In the genomic region with DNA sequence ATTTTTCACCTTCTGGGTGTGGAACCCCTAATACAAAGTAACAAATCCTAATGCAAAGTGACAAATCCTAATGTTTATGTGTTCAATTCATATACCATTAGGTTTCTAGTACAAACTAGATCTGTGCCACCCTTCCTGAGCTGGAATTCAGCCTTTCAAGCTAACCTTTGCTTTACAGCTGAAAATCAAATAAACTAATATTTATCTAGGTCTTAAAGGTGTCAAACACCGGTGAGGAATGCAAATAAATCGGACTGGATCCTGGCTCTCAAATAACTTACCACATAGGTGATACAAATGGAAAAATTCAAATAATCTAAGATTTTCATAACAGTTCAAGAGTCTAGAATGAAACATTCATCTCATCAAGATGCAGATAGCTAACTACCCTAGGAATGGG, we compare ENCODE assay signal across 1 cellular context.
A peak's percentile ranks its signal among the peaks of the same experiment; 100 is the strongest.
TF ChIP-seq lines count a peak whose summit lies in the region.

No MANE protein-coding gene starts in this region.

TF ChIP-seq in HepG2, 621 proteins besides CTCF, POLR2A, EP300 and RAD21 (continued from another document and continues in another):
- TF ChIP-seq, protein P1, sequence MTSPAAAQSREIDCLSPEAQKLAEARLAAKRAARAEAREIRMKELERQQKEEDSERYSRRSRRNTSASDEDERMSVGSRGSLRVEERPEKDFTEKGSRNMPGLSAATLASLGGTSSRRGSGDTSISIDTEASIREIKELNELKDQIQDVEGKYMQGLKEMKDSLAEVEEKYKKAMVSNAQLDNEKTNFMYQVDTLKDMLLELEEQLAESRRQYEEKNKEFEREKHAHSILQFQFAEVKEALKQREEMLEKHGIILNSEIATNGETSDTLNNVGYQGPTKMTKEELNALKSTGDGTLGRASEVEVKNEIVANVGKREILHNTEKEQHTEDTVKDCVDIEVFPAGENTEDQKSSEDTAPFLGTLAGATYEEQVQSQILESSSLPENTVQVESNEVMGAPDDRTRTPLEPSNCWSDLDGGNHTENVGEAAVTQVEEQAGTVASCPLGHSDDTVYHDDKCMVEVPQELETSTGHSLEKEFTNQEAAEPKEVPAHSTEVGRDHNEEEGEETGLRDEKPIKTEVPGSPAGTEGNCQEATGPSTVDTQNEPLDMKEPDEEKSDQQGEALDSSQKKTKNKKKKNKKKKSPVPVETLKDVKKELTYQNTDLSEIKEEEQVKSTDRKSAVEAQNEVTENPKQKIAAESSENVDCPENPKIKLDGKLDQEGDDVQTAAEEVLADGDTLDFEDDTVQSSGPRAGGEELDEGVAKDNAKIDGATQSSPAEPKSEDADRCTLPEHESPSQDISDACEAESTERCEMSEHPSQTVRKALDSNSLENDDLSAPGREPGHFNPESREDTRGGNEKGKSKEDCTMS (CRISPR knock-in tag; conservative IDR thresholded peaks at IDR 0.05): no peak
- TF ChIP-seq HMG20A (CRISPR knock-in tag; IDR thresholded peaks at IDR 0.05; ENCODE audit: borderline replicate concordance) (peak; percentile 70; the same call in 1 of the 2 replicates), E2F5 (CRISPR knock-in tag; conservative IDR thresholded peaks at IDR 0.05) (no peak), FOXA3 (CRISPR knock-in tag; IDR thresholded peaks at IDR 0.05) (peak; percentile 67), ZFP62 (CRISPR knock-in tag; IDR thresholded peaks at IDR 0.05) (no peak), TP53 (CRISPR knock-in tag; conservative IDR thresholded peaks at IDR 0.05) (no peak), SRSF9 (IDR thresholded peaks at IDR 0.05; ENCODE audit: borderline replicate concordance, insufficient read depth, low read depth, low read length, poor library complexity, severe bottlenecking) (no peak), PAWR (CRISPR knock-in tag; IDR thresholded peaks at IDR 0.05; ENCODE audit: borderline replicate concordance) (no peak), ZNF766 (CRISPR knock-in tag; IDR thresholded peaks at IDR 0.05; ENCODE audit: borderline replicate concordance) (no peak), SOX5 (CRISPR knock-in tag; IDR thresholded peaks at IDR 0.05; ENCODE audit: borderline replicate concordance) (peak; percentile 51; the same call in 1 of the 2 replicates), ZNF737 (CRISPR knock-in tag; IDR thresholded peaks at IDR 0.05; ENCODE audit: borderline replicate concordance) (no peak), FOXC1 (CRISPR knock-in tag; IDR thresholded peaks at IDR 0.05; ENCODE audit: borderline replicate concordance) (no peak), SAP130 (CRISPR knock-in tag; IDR thresholded peaks at IDR 0.05; ENCODE audit: low read depth) (peak; percentile 59), ZNF33B (CRISPR knock-in tag; IDR thresholded peaks at IDR 0.05) (no peak), ADNP (CRISPR knock-in tag; IDR thresholded peaks at IDR 0.05) (no peak), ZNF546 (CRISPR knock-in tag; conservative IDR thresholded peaks at IDR 0.05) (no peak), CREM (IDR thresholded peaks at IDR 0.05) (peak; percentile 22; the same call in 1 of the 2 replicates), CREM (CRISPR knock-in tag; IDR thresholded peaks at IDR 0.05) (no peak), SNAPC2 (CRISPR knock-in tag; IDR thresholded peaks at IDR 0.05) (no peak), CEBPB (IDR thresholded peaks at IDR 0.05; ENCODE audit: borderline replicate concordance, low read depth, low read length) (no peak), ZSCAN5A (CRISPR knock-in tag; IDR thresholded peaks at IDR 0.05; ENCODE audit: borderline replicate concordance) (0 out of 2 replicates have a peak, but pooled peaks have one; percentile 17), PAF1 (CRISPR knock-in tag; IDR thresholded peaks at IDR 0.05) (no peak), MAFF (IDR thresholded peaks at IDR 0.05; ENCODE audit: low read depth, low read length) (no peak), CERS6 (CRISPR knock-in tag; IDR thresholded peaks at IDR 0.05) (no peak), ISX (CRISPR knock-in tag; conservative IDR thresholded peaks at IDR 0.05) (no peak), HOXA7 (CRISPR knock-in tag; IDR thresholded peaks at IDR 0.05) (no peak), MAF1 (CRISPR knock-in tag; IDR thresholded peaks at IDR 0.05; ENCODE audit: borderline replicate concordance) (no peak), NFIC (IDR thresholded peaks at IDR 0.05; ENCODE audit: low read length) (no peak; the same call in 1 of the 2 replicates), POLR2G (IDR thresholded peaks at IDR 0.05; ENCODE audit: low read depth, low read length) (no peak), ZBTB39 (CRISPR knock-in tag; IDR thresholded peaks at IDR 0.05) (no peak), ZNF567 (CRISPR knock-in tag; IDR thresholded peaks at IDR 0.05; ENCODE audit: borderline replicate concordance) (no peak), ARID2 (CRISPR knock-in tag; IDR thresholded peaks at IDR 0.05; ENCODE audit: borderline replicate concordance) (no peak), SAFB2 (CRISPR knock-in tag; IDR thresholded peaks at IDR 0.05; ENCODE audit: borderline replicate concordance, low read depth) (no peak)
- TF ChIP-seq, protein P2, sequence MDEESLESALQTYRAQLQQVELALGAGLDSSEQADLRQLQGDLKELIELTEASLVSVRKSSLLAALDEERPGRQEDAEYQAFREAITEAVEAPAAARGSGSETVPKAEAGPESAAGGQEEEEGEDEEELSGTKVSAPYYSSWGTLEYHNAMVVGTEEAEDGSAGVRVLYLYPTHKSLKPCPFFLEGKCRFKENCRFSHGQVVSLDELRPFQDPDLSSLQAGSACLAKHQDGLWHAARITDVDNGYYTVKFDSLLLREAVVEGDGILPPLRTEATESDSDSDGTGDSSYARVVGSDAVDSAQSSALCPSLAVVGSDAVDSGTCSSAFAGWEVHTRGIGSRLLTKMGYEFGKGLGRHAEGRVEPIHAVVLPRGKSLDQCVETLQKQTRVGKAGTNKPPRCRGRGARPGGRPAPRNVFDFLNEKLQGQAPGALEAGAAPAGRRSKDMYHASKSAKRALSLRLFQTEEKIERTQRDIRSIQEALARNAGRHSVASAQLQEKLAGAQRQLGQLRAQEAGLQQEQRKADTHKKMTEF (CRISPR knock-in tag; IDR thresholded peaks at IDR 0.05): peak; percentile 47; the same call in 1 of the 2 replicates
- TF ChIP-seq, protein P3, sequence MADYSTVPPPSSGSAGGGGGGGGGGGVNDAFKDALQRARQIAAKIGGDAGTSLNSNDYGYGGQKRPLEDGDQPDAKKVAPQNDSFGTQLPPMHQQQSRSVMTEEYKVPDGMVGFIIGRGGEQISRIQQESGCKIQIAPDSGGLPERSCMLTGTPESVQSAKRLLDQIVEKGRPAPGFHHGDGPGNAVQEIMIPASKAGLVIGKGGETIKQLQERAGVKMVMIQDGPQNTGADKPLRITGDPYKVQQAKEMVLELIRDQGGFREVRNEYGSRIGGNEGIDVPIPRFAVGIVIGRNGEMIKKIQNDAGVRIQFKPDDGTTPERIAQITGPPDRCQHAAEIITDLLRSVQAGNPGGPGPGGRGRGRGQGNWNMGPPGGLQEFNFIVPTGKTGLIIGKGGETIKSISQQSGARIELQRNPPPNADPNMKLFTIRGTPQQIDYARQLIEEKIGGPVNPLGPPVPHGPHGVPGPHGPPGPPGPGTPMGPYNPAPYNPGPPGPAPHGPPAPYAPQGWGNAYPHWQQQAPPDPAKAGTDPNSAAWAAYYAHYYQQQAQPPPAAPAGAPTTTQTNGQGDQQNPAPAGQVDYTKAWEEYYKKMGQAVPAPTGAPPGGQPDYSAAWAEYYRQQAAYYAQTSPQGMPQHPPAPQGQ (CRISPR knock-in tag; IDR thresholded peaks at IDR 0.05; ENCODE audit: borderline replicate concordance): no peak
- TF ChIP-seq, protein P4, sequence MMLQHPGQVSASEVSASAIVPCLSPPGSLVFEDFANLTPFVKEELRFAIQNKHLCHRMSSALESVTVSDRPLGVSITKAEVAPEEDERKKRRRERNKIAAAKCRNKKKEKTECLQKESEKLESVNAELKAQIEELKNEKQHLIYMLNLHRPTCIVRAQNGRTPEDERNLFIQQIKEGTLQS (CRISPR knock-in tag; IDR thresholded peaks at IDR 0.05): no peak
- TF ChIP-seq, protein P5, sequence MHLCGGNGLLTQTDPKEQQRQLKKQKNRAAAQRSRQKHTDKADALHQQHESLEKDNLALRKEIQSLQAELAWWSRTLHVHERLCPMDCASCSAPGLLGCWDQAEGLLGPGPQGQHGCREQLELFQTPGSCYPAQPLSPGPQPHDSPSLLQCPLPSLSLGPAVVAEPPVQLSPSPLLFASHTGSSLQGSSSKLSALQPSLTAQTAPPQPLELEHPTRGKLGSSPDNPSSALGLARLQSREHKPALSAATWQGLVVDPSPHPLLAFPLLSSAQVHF (CRISPR knock-in tag; IDR thresholded peaks at IDR 0.05): no peak
- TF ChIP-seq, protein P6, sequence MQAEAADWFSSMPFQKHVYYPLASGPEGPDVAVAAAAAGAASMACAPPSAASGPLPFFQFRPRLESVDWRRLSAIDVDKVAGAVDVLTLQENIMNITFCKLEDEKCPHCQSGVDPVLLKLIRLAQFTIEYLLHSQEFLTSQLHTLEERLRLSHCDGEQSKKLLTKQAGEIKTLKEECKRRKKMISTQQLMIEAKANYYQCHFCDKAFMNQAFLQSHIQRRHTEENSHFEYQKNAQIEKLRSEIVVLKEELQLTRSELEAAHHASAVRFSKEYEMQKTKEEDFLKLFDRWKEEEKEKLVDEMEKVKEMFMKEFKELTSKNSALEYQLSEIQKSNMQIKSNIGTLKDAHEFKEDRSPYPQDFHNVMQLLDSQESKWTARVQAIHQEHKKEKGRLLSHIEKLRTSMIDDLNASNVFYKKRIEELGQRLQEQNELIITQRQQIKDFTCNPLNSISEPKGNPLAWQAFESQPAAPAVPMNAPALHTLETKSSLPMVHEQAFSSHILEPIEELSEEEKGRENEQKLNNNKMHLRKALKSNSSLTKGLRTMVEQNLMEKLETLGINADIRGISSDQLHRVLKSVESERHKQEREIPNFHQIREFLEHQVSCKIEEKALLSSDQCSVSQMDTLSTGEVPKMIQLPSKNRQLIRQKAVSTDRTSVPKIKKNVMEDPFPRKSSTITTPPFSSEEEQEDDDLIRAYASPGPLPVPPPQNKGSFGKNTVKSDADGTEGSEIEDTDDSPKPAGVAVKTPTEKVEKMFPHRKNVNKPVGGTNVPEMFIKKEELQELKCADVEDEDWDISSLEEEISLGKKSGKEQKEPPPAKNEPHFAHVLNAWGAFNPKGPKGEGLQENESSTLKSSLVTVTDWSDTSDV (CRISPR knock-in tag; IDR thresholded peaks at IDR 0.05): no peak
